In the genomic region with DNA sequence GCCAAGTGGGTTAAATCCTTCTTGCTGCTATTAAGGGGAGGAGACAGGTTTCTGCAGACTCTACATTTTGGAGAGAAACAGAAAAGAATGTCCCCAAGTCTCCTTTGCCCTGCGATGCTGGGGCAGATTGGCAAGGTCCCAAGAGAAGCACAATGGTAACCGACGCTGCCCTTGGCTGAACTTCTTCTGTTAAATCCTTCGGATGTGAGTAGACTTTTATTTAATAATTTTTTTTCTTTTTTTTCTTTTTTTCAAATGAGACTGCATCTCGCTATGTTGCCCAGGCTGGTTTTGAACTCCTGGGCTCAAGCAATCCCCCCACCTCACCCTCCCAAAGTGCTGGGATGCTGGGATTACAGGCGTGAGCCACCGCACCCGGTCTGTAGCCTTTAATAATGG, we compare ENCODE assay signal across 1 cellular context.
TF ChIP-seq lines count a peak whose summit lies in the region.

No MANE protein-coding gene starts in this region.

TF ChIP-seq in WTC11, 78 proteins besides CTCF, POLR2A, EP300 and RAD21 (continued from another document):
- TF ChIP-seq, protein P1, sequence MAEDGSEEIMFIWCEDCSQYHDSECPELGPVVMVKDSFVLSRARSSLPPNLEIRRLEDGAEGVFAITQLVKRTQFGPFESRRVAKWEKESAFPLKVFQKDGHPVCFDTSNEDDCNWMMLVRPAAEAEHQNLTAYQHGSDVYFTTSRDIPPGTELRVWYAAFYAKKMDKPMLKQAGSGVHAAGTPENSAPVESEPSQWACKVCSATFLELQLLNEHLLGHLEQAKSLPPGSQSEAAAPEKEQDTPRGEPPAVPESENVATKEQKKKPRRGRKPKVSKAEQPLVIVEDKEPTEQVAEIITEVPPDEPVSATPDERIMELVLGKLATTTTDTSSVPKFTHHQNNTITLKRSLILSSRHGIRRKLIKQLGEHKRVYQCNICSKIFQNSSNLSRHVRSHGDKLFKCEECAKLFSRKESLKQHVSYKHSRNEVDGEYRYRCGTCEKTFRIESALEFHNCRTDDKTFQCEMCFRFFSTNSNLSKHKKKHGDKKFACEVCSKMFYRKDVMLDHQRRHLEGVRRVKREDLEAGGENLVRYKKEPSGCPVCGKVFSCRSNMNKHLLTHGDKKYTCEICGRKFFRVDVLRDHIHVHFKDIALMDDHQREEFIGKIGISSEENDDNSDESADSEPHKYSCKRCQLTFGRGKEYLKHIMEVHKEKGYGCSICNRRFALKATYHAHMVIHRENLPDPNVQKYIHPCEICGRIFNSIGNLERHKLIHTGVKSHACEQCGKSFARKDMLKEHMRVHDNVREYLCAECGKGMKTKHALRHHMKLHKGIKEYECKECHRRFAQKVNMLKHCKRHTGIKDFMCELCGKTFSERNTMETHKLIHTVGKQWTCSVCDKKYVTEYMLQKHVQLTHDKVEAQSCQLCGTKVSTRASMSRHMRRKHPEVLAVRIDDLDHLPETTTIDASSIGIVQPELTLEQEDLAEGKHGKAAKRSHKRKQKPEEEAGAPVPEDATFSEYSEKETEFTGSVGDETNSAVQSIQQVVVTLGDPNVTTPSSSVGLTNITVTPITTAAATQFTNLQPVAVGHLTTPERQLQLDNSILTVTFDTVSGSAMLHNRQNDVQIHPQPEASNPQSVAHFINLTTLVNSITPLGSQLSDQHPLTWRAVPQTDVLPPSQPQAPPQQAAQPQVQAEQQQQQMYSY (CRISPR knock-in tag; IDR thresholded peaks at IDR 0.05), result no peak
- TF ChIP-seq SOX15 (CRISPR knock-in tag; IDR thresholded peaks at IDR 0.05), result no peak
- TF ChIP-seq, protein P2, sequence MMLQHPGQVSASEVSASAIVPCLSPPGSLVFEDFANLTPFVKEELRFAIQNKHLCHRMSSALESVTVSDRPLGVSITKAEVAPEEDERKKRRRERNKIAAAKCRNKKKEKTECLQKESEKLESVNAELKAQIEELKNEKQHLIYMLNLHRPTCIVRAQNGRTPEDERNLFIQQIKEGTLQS (CRISPR knock-in tag; conservative IDR thresholded peaks at IDR 0.05), result no peak
- TF ChIP-seq NR1H2 (CRISPR knock-in tag; IDR thresholded peaks at IDR 0.05), result no peak
- TF ChIP-seq, protein P3, sequence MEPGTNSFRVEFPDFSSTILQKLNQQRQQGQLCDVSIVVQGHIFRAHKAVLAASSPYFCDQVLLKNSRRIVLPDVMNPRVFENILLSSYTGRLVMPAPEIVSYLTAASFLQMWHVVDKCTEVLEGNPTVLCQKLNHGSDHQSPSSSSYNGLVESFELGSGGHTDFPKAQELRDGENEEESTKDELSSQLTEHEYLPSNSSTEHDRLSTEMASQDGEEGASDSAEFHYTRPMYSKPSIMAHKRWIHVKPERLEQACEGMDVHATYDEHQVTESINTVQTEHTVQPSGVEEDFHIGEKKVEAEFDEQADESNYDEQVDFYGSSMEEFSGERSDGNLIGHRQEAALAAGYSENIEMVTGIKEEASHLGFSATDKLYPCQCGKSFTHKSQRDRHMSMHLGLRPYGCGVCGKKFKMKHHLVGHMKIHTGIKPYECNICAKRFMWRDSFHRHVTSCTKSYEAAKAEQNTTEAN (CRISPR knock-in tag; IDR thresholded peaks at IDR 0.05), result no peak
- TF ChIP-seq ZNF263 (CRISPR knock-in tag; IDR thresholded peaks at IDR 0.05; ENCODE audit: low read depth), result no peak
